ENCODE assay signal across 1 cellular context in the genomic region with DNA sequence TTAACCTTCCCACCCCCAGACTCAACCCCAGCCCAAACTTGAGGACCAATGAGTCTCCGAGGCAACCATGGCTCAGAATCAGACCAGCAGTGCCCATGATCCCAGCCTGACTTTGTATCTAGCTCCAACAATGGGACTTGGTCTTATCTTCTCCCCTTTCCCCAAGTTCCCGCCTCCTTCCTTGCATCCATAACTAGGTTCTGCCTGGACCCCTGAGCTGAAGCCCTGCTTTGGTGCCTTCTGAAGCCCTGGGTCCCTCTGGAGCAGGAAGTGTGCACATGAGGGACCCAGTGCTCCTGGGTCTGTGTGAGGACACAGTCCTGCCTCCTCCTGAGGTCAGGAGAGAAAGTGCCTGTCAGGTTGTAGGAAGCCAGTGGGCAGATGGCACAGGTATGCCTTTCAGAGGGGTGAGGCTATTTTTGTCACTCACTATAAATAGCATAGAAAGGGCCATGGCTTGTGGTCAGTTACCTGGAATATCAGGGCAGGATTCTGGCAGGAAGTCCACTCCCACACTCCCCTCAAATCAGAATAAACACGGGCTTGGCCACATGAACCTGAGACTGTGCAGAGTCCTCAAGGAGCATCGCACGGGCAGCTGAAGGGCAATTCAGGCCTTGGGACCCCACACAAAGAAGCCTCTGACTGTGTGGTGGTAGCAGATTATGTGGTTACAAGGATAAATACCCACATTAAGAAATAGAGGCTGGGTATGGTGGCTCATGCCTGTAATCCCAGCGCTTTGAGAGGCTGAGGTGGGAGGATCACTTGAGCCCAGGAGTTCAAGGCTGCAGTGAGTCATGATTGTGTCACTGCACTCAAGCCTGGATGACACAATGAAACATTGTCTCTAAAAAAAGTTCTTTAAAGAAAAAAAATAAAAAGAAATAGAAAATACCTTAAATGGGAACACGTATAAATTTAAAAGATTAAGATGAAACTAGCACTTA.
TF ChIP-seq lines count a peak whose summit lies in the region.

No MANE protein-coding gene starts in this region.

TF ChIP-seq in HepG2, 621 proteins besides CTCF, POLR2A, EP300 and RAD21 (continued from another document and continues in another):
- TF ChIP-seq, protein P1, sequence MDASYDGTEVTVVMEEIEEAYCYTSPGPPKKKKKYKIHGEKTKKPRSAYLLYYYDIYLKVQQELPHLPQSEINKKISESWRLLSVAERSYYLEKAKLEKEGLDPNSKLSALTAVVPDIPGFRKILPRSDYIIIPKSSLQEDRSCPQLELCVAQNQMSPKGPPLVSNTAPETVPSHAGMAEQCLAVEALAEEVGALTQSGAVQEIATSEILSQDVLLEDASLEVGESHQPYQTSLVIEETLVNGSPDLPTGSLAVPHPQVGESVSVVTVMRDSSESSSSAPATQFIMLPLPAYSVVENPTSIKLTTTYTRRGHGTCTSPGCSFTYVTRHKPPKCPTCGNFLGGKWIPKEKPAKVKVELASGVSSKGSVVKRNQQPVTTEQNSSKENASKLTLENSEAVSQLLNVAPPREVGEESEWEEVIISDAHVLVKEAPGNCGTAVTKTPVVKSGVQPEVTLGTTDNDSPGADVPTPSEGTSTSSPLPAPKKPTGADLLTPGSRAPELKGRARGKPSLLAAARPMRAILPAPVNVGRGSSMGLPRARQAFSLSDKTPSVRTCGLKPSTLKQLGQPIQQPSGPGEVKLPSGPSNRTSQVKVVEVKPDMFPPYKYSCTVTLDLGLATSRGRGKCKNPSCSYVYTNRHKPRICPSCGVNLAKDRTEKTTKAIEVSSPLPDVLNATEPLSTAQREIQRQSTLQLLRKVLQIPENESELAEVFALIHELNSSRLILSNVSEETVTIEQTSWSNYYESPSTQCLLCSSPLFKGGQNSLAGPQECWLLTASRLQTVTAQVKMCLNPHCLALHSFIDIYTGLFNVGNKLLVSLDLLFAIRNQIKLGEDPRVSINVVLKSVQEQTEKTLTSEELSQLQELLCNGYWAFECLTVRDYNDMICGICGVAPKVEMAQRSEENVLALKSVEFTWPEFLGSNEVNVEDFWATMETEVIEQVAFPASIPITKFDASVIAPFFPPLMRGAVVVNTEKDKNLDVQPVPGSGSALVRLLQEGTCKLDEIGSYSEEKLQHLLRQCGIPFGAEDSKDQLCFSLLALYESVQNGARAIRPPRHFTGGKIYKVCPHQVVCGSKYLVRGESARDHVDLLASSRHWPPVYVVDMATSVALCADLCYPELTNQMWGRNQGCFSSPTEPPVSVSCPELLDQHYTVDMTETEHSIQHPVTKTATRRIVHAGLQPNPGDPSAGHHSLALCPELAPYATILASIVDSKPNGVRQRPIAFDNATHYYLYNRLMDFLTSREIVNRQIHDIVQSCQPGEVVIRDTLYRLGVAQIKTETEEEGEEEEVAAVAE (CRISPR knock-in tag; IDR thresholded peaks at IDR 0.05; ENCODE audit: borderline replicate concordance): no peak
- TF ChIP-seq, protein P2, sequence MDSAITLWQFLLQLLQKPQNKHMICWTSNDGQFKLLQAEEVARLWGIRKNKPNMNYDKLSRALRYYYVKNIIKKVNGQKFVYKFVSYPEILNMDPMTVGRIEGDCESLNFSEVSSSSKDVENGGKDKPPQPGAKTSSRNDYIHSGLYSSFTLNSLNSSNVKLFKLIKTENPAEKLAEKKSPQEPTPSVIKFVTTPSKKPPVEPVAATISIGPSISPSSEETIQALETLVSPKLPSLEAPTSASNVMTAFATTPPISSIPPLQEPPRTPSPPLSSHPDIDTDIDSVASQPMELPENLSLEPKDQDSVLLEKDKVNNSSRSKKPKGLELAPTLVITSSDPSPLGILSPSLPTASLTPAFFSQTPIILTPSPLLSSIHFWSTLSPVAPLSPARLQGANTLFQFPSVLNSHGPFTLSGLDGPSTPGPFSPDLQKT (CRISPR knock-in tag; IDR thresholded peaks at IDR 0.05; ENCODE audit: borderline replicate concordance): no peak
- no peak for TF ChIP-seq ISX (CRISPR knock-in tag; conservative IDR thresholded peaks at IDR 0.05)
- TF ChIP-seq ZNF570 (CRISPR knock-in tag; IDR thresholded peaks at IDR 0.05; ENCODE audit: borderline replicate concordance): no peak
- TF ChIP-seq ZNF747 (CRISPR knock-in tag; IDR thresholded peaks at IDR 0.05; ENCODE audit: borderline replicate concordance): no peak
- peak; percentile 46; the same call in 1 of the 2 replicates for TF ChIP-seq JUND (CRISPR knock-in tag; IDR thresholded peaks at IDR 0.05)
- TF ChIP-seq, protein P3, sequence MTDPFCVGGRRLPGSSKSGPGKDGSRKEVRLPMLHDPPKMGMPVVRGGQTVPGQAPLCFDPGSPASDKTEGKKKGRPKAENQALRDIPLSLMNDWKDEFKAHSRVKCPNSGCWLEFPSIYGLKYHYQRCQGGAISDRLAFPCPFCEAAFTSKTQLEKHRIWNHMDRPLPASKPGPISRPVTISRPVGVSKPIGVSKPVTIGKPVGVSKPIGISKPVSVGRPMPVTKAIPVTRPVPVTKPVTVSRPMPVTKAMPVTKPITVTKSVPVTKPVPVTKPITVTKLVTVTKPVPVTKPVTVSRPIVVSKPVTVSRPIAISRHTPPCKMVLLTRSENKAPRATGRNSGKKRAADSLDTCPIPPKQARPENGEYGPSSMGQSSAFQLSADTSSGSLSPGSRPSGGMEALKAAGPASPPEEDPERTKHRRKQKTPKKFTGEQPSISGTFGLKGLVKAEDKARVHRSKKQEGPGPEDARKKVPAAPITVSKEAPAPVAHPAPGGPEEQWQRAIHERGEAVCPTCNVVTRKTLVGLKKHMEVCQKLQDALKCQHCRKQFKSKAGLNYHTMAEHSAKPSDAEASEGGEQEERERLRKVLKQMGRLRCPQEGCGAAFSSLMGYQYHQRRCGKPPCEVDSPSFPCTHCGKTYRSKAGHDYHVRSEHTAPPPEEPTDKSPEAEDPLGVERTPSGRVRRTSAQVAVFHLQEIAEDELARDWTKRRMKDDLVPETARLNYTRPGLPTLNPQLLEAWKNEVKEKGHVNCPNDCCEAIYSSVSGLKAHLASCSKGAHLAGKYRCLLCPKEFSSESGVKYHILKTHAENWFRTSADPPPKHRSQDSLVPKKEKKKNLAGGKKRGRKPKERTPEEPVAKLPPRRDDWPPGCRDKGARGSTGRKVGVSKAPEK (CRISPR knock-in tag; IDR thresholded peaks at IDR 0.05; ENCODE audit: borderline replicate concordance): no peak
- 0 out of 2 replicates have a peak, but pooled peaks have one; percentile 13 for TF ChIP-seq CBX5 (CRISPR knock-in tag; IDR thresholded peaks at IDR 0.05; ENCODE audit: borderline replicate concordance)
- peak; percentile 43 for TF ChIP-seq TEAD3 (CRISPR knock-in tag; optimal IDR thresholded peaks at IDR 0.05; ENCODE audit: borderline replicate concordance)
- TF ChIP-seq CREM (IDR thresholded peaks at IDR 0.05): peak; percentile 48
- TF ChIP-seq CREM (CRISPR knock-in tag; IDR thresholded peaks at IDR 0.05): no peak
- TF ChIP-seq FOXA1 (IDR thresholded peaks at IDR 0.05): no peak
- TF ChIP-seq FOXA1 (CRISPR knock-in tag; IDR thresholded peaks at IDR 0.05): no peak; the same call in 1 of the 2 replicates
- TF ChIP-seq, protein P4, sequence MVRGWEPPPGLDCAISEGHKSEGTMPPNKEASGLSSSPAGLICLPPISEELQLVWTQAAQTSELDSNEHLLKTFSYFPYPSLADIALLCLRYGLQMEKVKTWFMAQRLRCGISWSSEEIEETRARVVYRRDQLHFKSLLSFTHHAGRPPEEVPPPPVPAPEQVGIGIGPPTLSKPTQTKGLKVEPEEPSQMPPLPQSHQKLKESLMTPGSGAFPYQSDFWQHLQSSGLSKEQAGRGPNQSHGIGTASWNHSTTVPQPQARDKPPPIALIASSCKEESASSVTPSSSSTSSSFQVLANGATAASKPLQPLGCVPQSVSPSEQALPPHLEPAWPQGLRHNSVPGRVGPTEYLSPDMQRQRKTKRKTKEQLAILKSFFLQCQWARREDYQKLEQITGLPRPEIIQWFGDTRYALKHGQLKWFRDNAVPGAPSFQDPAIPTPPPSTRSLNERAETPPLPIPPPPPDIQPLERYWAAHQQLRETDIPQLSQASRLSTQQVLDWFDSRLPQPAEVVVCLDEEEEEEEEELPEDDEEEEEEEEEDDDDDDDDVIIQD (CRISPR knock-in tag; IDR thresholded peaks at IDR 0.05; ENCODE audit: low read depth): no peak
- peak; percentile 61 for TF ChIP-seq NCOA2 (CRISPR knock-in tag; IDR thresholded peaks at IDR 0.05)
- no peak for TF ChIP-seq MTF1 (CRISPR knock-in tag; IDR thresholded peaks at IDR 0.05)
- TF ChIP-seq ZNF607 (CRISPR knock-in tag; IDR thresholded peaks at IDR 0.05; ENCODE audit: borderline replicate concordance): no peak
- TF ChIP-seq HIC2 (CRISPR knock-in tag; IDR thresholded peaks at IDR 0.05; ENCODE audit: low read depth): no peak
- TF ChIP-seq ZBTB7B (CRISPR knock-in tag; IDR thresholded peaks at IDR 0.05): no peak
- TF ChIP-seq, protein P5, sequence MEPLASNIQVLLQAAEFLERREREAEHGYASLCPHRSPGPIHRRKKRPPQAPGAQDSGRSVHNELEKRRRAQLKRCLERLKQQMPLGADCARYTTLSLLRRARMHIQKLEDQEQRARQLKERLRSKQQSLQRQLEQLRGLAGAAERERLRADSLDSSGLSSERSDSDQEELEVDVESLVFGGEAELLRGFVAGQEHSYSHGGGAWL (CRISPR knock-in tag; IDR thresholded peaks at IDR 0.05): no peak
- TF ChIP-seq DBP (CRISPR knock-in tag; IDR thresholded peaks at IDR 0.05; ENCODE audit: not compliant biosample characterization): no peak
- TF ChIP-seq EZH2 (conservative IDR thresholded peaks at IDR 0.05; ENCODE audit: low read depth, low read length): no peak
- TF ChIP-seq, protein P6, sequence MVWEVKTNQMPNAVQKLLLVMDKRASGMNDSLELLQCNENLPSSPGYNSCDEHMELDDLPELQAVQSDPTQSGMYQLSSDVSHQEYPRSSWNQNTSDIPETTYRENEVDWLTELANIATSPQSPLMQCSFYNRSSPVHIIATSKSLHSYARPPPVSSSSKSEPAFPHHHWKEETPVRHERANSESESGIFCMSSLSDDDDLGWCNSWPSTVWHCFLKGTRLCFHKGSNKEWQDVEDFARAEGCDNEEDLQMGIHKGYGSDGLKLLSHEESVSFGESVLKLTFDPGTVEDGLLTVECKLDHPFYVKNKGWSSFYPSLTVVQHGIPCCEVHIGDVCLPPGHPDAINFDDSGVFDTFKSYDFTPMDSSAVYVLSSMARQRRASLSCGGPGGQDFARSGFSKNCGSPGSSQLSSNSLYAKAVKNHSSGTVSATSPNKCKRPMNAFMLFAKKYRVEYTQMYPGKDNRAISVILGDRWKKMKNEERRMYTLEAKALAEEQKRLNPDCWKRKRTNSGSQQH (CRISPR knock-in tag; IDR thresholded peaks at IDR 0.05; ENCODE audit: low read depth): no peak
- TF ChIP-seq ISL2 (CRISPR knock-in tag; IDR thresholded peaks at IDR 0.05): no peak
- peak; percentile 21 for TF ChIP-seq XRCC5 (optimal IDR thresholded peaks at IDR 0.05; ENCODE audit: low read length)
- TF ChIP-seq ZNF446 (CRISPR knock-in tag; IDR thresholded peaks at IDR 0.05): no peak
- no peak for TF ChIP-seq CC2D1A (CRISPR knock-in tag; IDR thresholded peaks at IDR 0.05)
- TF ChIP-seq GZF1 (CRISPR knock-in tag; IDR thresholded peaks at IDR 0.05): no peak
- no peak for TF ChIP-seq ZNF737 (CRISPR knock-in tag; IDR thresholded peaks at IDR 0.05; ENCODE audit: borderline replicate concordance)
- no peak for TF ChIP-seq AGO1 (IDR thresholded peaks at IDR 0.05; ENCODE audit: low read depth, low read length, poor library complexity, severe bottlenecking)
- TF ChIP-seq, protein P7, sequence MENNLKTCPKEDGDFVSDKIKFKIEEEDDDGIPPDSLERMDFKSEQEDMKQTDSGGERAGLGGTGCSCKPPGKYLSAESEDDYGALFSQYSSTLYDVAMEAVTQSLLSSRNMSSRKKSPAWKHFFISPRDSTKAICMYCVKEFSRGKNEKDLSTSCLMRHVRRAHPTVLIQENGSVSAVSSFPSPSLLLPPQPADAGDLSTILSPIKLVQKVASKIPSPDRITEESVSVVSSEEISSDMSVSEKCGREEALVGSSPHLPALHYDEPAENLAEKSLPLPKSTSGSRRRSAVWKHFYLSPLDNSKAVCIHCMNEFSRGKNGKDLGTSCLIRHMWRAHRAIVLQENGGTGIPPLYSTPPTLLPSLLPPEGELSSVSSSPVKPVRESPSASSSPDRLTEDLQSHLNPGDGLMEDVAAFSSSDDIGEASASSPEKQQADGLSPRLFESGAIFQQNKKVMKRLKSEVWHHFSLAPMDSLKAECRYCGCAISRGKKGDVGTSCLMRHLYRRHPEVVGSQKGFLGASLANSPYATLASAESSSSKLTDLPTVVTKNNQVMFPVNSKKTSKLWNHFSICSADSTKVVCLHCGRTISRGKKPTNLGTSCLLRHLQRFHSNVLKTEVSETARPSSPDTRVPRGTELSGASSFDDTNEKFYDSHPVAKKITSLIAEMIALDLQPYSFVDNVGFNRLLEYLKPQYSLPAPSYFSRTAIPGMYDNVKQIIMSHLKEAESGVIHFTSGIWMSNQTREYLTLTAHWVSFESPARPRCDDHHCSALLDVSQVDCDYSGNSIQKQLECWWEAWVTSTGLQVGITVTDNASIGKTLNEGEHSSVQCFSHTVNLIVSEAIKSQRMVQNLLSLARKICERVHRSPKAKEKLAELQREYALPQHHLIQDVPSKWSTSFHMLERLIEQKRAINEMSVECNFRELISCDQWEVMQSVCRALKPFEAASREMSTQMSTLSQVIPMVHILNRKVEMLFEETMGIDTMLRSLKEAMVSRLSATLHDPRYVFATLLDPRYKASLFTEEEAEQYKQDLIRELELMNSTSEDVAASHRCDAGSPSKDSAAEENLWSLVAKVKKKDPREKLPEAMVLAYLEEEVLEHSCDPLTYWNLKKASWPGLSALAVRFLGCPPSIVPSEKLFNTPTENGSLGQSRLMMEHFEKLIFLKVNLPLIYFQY (CRISPR knock-in tag; IDR thresholded peaks at IDR 0.05; ENCODE audit: borderline replicate concordance): no peak
- TF ChIP-seq ZNF431 (CRISPR knock-in tag; IDR thresholded peaks at IDR 0.05; ENCODE audit: borderline replicate concordance, low read depth): no peak
- no peak for TF ChIP-seq ZNF350 (CRISPR knock-in tag; IDR thresholded peaks at IDR 0.05; ENCODE audit: borderline replicate concordance, low read depth)
